8 cellular contexts compared by ENCODE assay signal in genomic region chr1:20717452-20718342, GRCh38. TPM values are rescaled to one million over a fixed set of nuclear protein-coding genes. Genes with fewer than 3 reads are reported as not detected.
DNase-seq lines count a peak whose midpoint lies in the region; ATAC-seq and TF ChIP-seq lines count a peak whose summit lies in the region.

TSS of gene KIF17 (minus strand) at chr1:20718007. CDS start at chr1:20717706, 301 bp downstream.

- ATAC-seq in GM21381 (IDR thresholded peaks at IDR 0.05; ENCODE audit: unreplicated experiment) (peak; percentile 52), foreskin keratinocyte (peak; percentile 74)

- peak; percentile 41 for DNase-seq in AG09319 (ENCODE audit: extremely low read depth, low read depth)
- peak; percentile 67 for DNase-seq in RPMI7951 (ENCODE audit: low read depth)
- peak; percentile 29 for DNase-seq in activated gamma-delta T cell treated with anti-CD3 and anti-CD28 coated beads, Interleukin-2, amount 50 U/mL, for 16 hours (ENCODE audit: low read depth)
- DNase-seq in foreskin keratinocyte: peak in 1 of 2 donors; percentile 49
- DNase-seq in type B pancreatic cell (ENCODE audit: extremely low spot score, unreplicated experiment): peak; percentile 86
- no peak for DNase-seq in NCI-H1694 (lab: John Stamatoyannopoulos, UW)

- H3K36me3 ChIP-seq in neutrophil: no peaks in the 10 kb centered on the region

- H3K9me3 ChIP-seq in neutrophil: no peaks in the 10 kb centered on the region

- H3K4me1 ChIP-seq in foreskin keratinocyte (no peaks in the 10 kb centered on the region), neutrophil (ENCODE audit: control insufficient read depth in 1 of 2, insufficient read depth in 1 of 2, low read depth in 1 of 2, low read length in 1 of 2) (peaks cover 5 to 11% of the 10 kb centered on the region in 2 experiments)

- no peak for TF ChIP-seq CTCF in AG09319 (IDR thresholded peaks at IDR 0.05; ENCODE audit: low read depth, low read length)
- no peak for TF ChIP-seq CTCF in foreskin keratinocyte (conservative IDR thresholded peaks at IDR 0.05)
- no peak for TF ChIP-seq CTCF in neutrophil (IDR thresholded peaks at IDR 0.05)
- no peak for TF ChIP-seq CTCF in type B pancreatic cell (conservative IDR thresholded peaks at IDR 0.05)

- peak within 1 kb of the TSS; percentile 84 for H3K4me3 Mint-ChIP-seq in type B pancreatic cell

- H3K27me3 ChIP-seq in foreskin keratinocyte (no peaks in the 10 kb centered on the region), neutrophil (peaks cover 73% of the 10 kb centered on the region)

- peak within 1 kb of the TSS; percentile 48 to 56 for H3K4me3 ChIP-seq in neutrophil (ENCODE audit: low read depth in 1 of 2, low read length in 1 of 2)

- H3K4me1 Mint-ChIP-seq in type B pancreatic cell (ENCODE audit: unreplicated experiment): peaks cover 3% of the 10 kb centered on the region

- H3K36me3 Mint-ChIP-seq in type B pancreatic cell: no peaks in the 10 kb centered on the region

- no peaks in the 10 kb centered on the region for H3K9me3 Mint-ChIP-seq in type B pancreatic cell

- peaks cover 36% of the 10 kb centered on the region for H3K27me3 Mint-ChIP-seq in type B pancreatic cell

- H3K27ac ChIP-seq in foreskin keratinocyte (no peak within 1 kb of the TSS), neutrophil (no peak within 1 kb of the TSS)

- H3K27ac Mint-ChIP-seq in type B pancreatic cell: peak within 1 kb of the TSS; percentile 37

RNA-seq across cellular contexts. Expression of gene KIF17, which starts in this region (rescaled TPM):
- total RNA-seq in RPMI7951 (2014; rRNA removed; shearing (Covaris generic)): not detected in 2 replicates
- total RNA-seq in foreskin keratinocyte: 1.5 and 1.8 TPM in 2 replicates
- 1.2 and 1.5 TPM in 2 replicates for polyA plus RNA-seq in foreskin keratinocyte
- total RNA-seq in type B pancreatic cell (ENCODE audit: low replicate concordance): 0.69 and 2.1 TPM in 2 replicates

Comparison
In these comparisons a context has a peak if more than half of its experiments do, and no peak if none do; other contexts are left out.
1. Peak in DNase-seq in RPMI7951; RNA of the gene not detected or under 1 TPM.